In genomic region chr3:48011771-48012170, GRCh38 we compare ENCODE assay signal across 35 cellular contexts. TPM values are rescaled to one million over a fixed set of nuclear protein-coding genes. Genes with fewer than 3 reads are reported as not detected.
DNase-seq lines count a peak whose midpoint lies in the region; ATAC-seq, FAIRE-seq and TF ChIP-seq lines count a peak whose summit lies in the region.
"Had no signal": no experiment of that assay in that cellular context is flagged by ENCODE, and none has a peak within 500 bp of the region (broad histone marks: within the 10 kb centered on the region; RNA-seq: fewer than 3 reads in every experiment).

No MANE protein-coding gene starts in this region.

- H3K4me2 ChIP-seq in IMR-90 (ENCODE audit: low read depth, low read length) = no peak overlapping the region
- H3K4me2 ChIP-seq: hepatocyte had no signal

- no peak overlapping the region for H2AFZ ChIP-seq in IMR-90 (replicated peaks; ENCODE audit: low read length, poor library complexity)
- H2AFZ ChIP-seq: hepatocyte had no signal

- H2BK120ac ChIP-seq in IMR-90 (ENCODE audit: low read depth, low read length) = no peak overlapping the region

- no peak for TF ChIP-seq RAD21 in IMR-90 (IDR thresholded peaks at IDR 0.05; ENCODE audit: low read length)

- no peak overlapping the region for H4K5ac ChIP-seq in IMR-90 (ENCODE audit: low read depth, low read length)

- TF ChIP-seq CTCF in IMR-90 (conservative IDR thresholded peaks at IDR 0.05; ENCODE audit: low read depth, low read length) = no peak
- no peak for TF ChIP-seq CTCF in coronary artery (IDR thresholded peaks at IDR 0.05)
- TF ChIP-seq CTCF in sigmoid colon (IDR thresholded peaks at IDR 0.05) = no peak
- no peak for TF ChIP-seq CTCF in thyroid gland (IDR thresholded peaks at IDR 0.05)

- peak overlapping the region; percentile 5 for H2BK5ac ChIP-seq in IMR-90 (ENCODE audit: low read depth, low read length, poor library complexity, severe bottlenecking)

- peaks cover 34 to 87% of the 10 kb centered on the region in 2 experiments for H3K79me1 ChIP-seq in IMR-90 (ENCODE audit: low read depth in 1 of 2, low read length in 2 of 2)

- no TSS peak for BruUV-seq in IMR-90 (replicated peaks; lab: Mats Ljungman, UMichigan)

- no peak overlapping the region for H3K27ac ChIP-seq in IMR-90 (ENCODE audit: insufficient read depth, low read length)
- H3K27ac ChIP-seq in coronary artery = peak overlapping the region; percentile 34 to 63
- peak overlapping the region; percentile 16 to 89 (median 84) for H3K27ac ChIP-seq in sigmoid colon
- H3K27ac ChIP-seq in thyroid gland = no peak overlapping the region
- H3K27ac ChIP-seq: foreskin keratinocyte, hepatocyte, HL-60, spleen had no signal

- dilution Hi-C loops in IMR-90 (cut with HindIII; ENCODE audit: low sequenced_read_pairs, unreplicated experiment) = no loop called here

- no peak overlapping the region for H3K14ac ChIP-seq in IMR-90 (replicated peaks; ENCODE audit: low read depth, low read length)

- no peak overlapping the region for H3K4ac ChIP-seq in IMR-90 (ENCODE audit: low read depth, low read length)

- H3K9ac ChIP-seq in IMR-90 (ENCODE audit: low read depth, low read length) = no peak overlapping the region

- peaks cover 98% of the 10 kb centered on the region for H4K20me1 ChIP-seq in IMR-90 (ENCODE audit: insufficient read depth, low read length)

- H3K18ac ChIP-seq in IMR-90 (ENCODE audit: low read depth, low read length) = no peak overlapping the region

- in situ Hi-C loops in IMR-90 (cut with MboI; ENCODE audit: low sequenced_read_pairs) = no loop called here

- H2AK9ac ChIP-seq in IMR-90 (replicated peaks; ENCODE audit: low read depth, low read length, poor library complexity) = no peak overlapping the region

- 0 out of 3 replicates have a peak overlapping the region, but pooled peaks have one; percentile 5 for H2BK15ac ChIP-seq in IMR-90 (ENCODE audit: low read depth, low read length)

- no peak overlapping the region for H2AK5ac ChIP-seq in IMR-90 (ENCODE audit: low read depth, low read length)

- intact Hi-C loops in IMR-90 (cut with micrococcal nuclease) = no loop called here
- intact Hi-C loops in sigmoid colon (cut with DNase I) = loop anchor here (2.0 kb wide), 1 partner anchor 77 kb away; no protein-coding TSS in a partner anchor
- intact Hi-C loops in thyroid gland (cut with DNase I) = no loop called here

- CTCF ChIA-PET in IMR-90 (lab: Yijun Ruan, JAX) = interaction anchor here (0.6 kb wide), 1 partner anchor 129 kb away, joined by 3 read pairs; no protein-coding TSS in a partner anchor

- TF ChIP-seq POLR2A in IMR-90 (IDR thresholded peaks at IDR 0.05; ENCODE audit: low read depth, low read length) (no peak), sigmoid colon (IDR thresholded peaks at IDR 0.05) (no peak), GM12892 (IDR thresholded peaks at IDR 0.05; ENCODE audit: low read depth, low read length) (no peak), thyroid gland (IDR thresholded peaks at IDR 0.05) (no peak)

- H3K9me3 ChIP-seq in IMR-90 (ENCODE audit: control insufficient read depth, insufficient read depth, low read length) = no peaks in the 10 kb centered on the region
- no peaks in the 10 kb centered on the region for H3K9me3 ChIP-seq in sigmoid colon
- no peaks in the 10 kb centered on the region for H3K9me3 ChIP-seq in thyroid gland
- H3K9me3 ChIP-seq: MG63, Peyer's patch, spleen, tibial nerve had no signal

- H3K9me1 ChIP-seq in IMR-90 (ENCODE audit: insufficient read depth, low read length) = peaks cover 26% of the 10 kb centered on the region

- no peak overlapping the region for H3K23ac ChIP-seq in IMR-90 (ENCODE audit: low read depth, low read length)

- no peak overlapping the region for H3K4me3 ChIP-seq in IMR-90 (ENCODE audit: insufficient read depth, low read depth, low read length)
- no peak overlapping the region for H3K4me3 ChIP-seq in coronary artery
- no peak overlapping the region for H3K4me3 ChIP-seq in sigmoid colon
- no peak overlapping the region for H3K4me3 ChIP-seq in thyroid gland (replicated peaks in 1 of 3)
- H3K4me3 ChIP-seq: hepatocyte, lung, MG63, Peyer's patch, spleen, tibial nerve had no signal

- WGBS in IMR-90 (ENCODE audit: extremely low coverage in 2 of 2, insufficient read length in 1 of 2), 2 experiments = 100% methylated on average over 5 of the region's 8 CpGs; no CpG with 5 or more reads in 1 of the 2 experiments
- 84 to 90% methylated on average over 8 of the region's 8 CpGs for WGBS in sigmoid colon, 2 donors
- WGBS in thyroid gland, 2 donors = 88% methylated on average over 8 of the region's 8 CpGs

- TF ChIP-seq EP300 in sigmoid colon (IDR thresholded peaks at IDR 0.05) = no peak

- POLR2A ChIA-PET in IMR-90 (lab: Charles Lee; ENCODE audit: unreplicated experiment) = no interaction called here

- peak; percentile 40 for DNase-seq in D341Med (ENCODE audit: low spot score)
- no peak for DNase-seq in IMR-90
- no peak for DNase-seq in coronary artery (ENCODE audit: low spot score)
- DNase-seq in sigmoid colon = no peak
- DNase-seq in medulla oblongata (ENCODE audit: extremely low spot score) = no peak
- no peak for DNase-seq in GM12892 (ENCODE audit: insufficient read length)
- no peak for DNase-seq in thyroid gland
- no peak for DNase-seq in dermis blood vessel endothelial cell
- DNase-seq: activated CD4-positive, alpha-beta T cell treated with anti-CD3 and anti-CD28 coated beads for 48 hours; activated CD8-positive, alpha-beta memory T cell treated with anti-CD3 and anti-CD28 coated beads for 24 hours; activated T-cell treated with anti-CD3 and anti-CD28 coated beads for 4 hours; amygdala; CD4-positive, alpha-beta memory T cell; DMS 273 treated with DMSO at 0.1 percent for 48 hours; foreskin keratinocyte; KG1; kidney glomerular epithelial cell; MG63; NCI-H1105 treated with DMSO at 0.1 percent for 48 hours; NCI-H2029; NCI-H526; Peyer's patch; retina; SIG-M5; spleen; stimulated activated CD4-positive, alpha-beta T cell treated with anti-CD3 and anti-CD28 coated beads, Interleukin-2, amount 100 ng/mL, for 24 hours; stimulated activated naive CD8-positive, alpha-beta T cell treated with anti-CD3 and anti-CD28 coated beads, Interleukin-15, Interleukin-2, amounts not matched to agents 100 U/mL and 50 U/mL, for 24 hours had no signal

- no peak overlapping the region for H3K56ac ChIP-seq in IMR-90 (ENCODE audit: extremely low read depth, insufficient read depth, low read length)

- peaks cover 15% of the 10 kb centered on the region for H3K36me3 ChIP-seq in IMR-90 (ENCODE audit: control insufficient read depth, insufficient read depth, low read length)
- no peaks in the 10 kb centered on the region for H3K36me3 ChIP-seq in sigmoid colon
- H3K36me3 ChIP-seq in thyroid gland = no peaks in the 10 kb centered on the region
- H3K36me3 ChIP-seq: Peyer's patch had no signal

- no peak overlapping the region for H4K8ac ChIP-seq in IMR-90 (ENCODE audit: low read depth in 2 of 2, low read length in 2 of 2)

- no peak overlapping the region for H4K91ac ChIP-seq in IMR-90 (ENCODE audit: insufficient read depth, low read depth, low read length)

- no peak for FAIRE-seq in GM12892 (lab: Jason Lieb, UNC)
- FAIRE-seq: H54 had no signal

- ATAC-seq in IMR-90 (ENCODE audit: low read depth) = no peak
- ATAC-seq: activated naive CD4-positive, alpha-beta T cell treated with anti-CD3 and anti-CD28 coated beads, Interleukin-2, amount 50 U/mL, for 72 hours; esophagus mucosa; foreskin keratinocyte; natural killer cell treated with Interleukin-12 subunit alpha and Interleukin-12 subunit beta and Interleukin-15 and Interleukin-18, amount 100 ng/mL, for 72 hours; stimulated activated naive CD8-positive, alpha-beta T cell treated with anti-CD3 and anti-CD28 coated beads, Interleukin-15, Interleukin-2, amounts not matched to agents 100 U/mL and 50 U/mL, for 24 hours had no signal

- H3K27me3 ChIP-seq in IMR-90 (ENCODE audit: control insufficient read depth, insufficient read depth, low read length) (no peaks in the 10 kb centered on the region), sigmoid colon (no peaks in the 10 kb centered on the region), thyroid gland (no peaks in the 10 kb centered on the region)
- H3K27me3 ChIP-seq: foreskin keratinocyte, hepatocyte, MG63, Peyer's patch, spleen, tibial nerve had no signal

- H3K4me1 ChIP-seq in IMR-90 (ENCODE audit: control insufficient read depth, insufficient read depth, low read length) = peaks cover 19% of the 10 kb centered on the region
- peaks cover 0 to 72% (median 65%) of the 10 kb centered on the region in 4 donors for H3K4me1 ChIP-seq in sigmoid colon
- H3K4me1 ChIP-seq in thyroid gland = peaks cover 10 to 17% of the 10 kb centered on the region in 2 donors

- no peak overlapping the region for H2BK20ac ChIP-seq in IMR-90 (ENCODE audit: low read depth, low read length)

TF ChIP-seq in IMR-90, 13 proteins besides CTCF, POLR2A, EP300 and RAD21 (continues in another document):
- TF ChIP-seq MXI1 (IDR thresholded peaks at IDR 0.05; ENCODE audit: borderline replicate concordance, low read depth, low read length) (no peak), ELK1 (IDR thresholded peaks at IDR 0.05; ENCODE audit: borderline replicate concordance, low read depth, low read length) (no peak), MAZ (IDR thresholded peaks at IDR 0.05; ENCODE audit: borderline replicate concordance, low read depth, low read length) (no peak), CHD1 (IDR thresholded peaks at IDR 0.05; ENCODE audit: low read depth, low read length) (no peak), RCOR1 (IDR thresholded peaks at IDR 0.05; ENCODE audit: insufficient replicate concordance, low read length) (no peak), MAFK (IDR thresholded peaks at IDR 0.05; ENCODE audit: low read depth, low read length) (no peak), NFE2L2 (IDR thresholded peaks at IDR 0.05; ENCODE audit: low read depth, low read length) (no peak), RFX5 (IDR thresholded peaks at IDR 0.05; ENCODE audit: low read depth, low read length) (no peak), FOS (IDR thresholded peaks at IDR 0.05; ENCODE audit: low read depth, low read length) (no peak)

RNA-seq across cellular contexts. Expression of gene MAP4, which starts 4.4 kb away (rescaled TPM):
- total RNA-seq in IMR-90 (2012; rRNA removed) (80.5 and 87.8 TPM in 2 replicates), sigmoid colon (100 to 1,000 TPM; 138 to 266 (median 201) TPM), thyroid gland (100 to 1,000 TPM in 1 of 4 donors, 10 to 100 TPM in 3; 75.5 to 103 (median 88.0) TPM), dermis blood vessel endothelial cell (63.8 and 121 TPM in 2 replicates)
- polyA plus RNA-seq in IMR-90 (2012; rRNA removed) (216 and 229 TPM in 2 replicates), sigmoid colon (10 to 100 TPM; 41.2 to 90.0 (median 55.3) TPM)
- 110 and 154 TPM in 2 replicates for polyA plus RNA-seq in IMR-90 (2012; cell fraction: cytosol; rRNA removed)
- polyA plus RNA-seq in IMR-90 (2012; cell fraction: nucleus; rRNA removed; ENCODE audit: low replicate concordance) = 236 and 307 TPM in 2 replicates
- polyA plus RNA-seq in GM12892 (2012; ENCODE audit: missing spikeins) = 71.4 TPM

Comparison
In these comparisons a context has a peak if more than half of its experiments do, and no peak if none do; other contexts are left out.
1. H3K27ac ChIP-seq: peak in coronary artery (2 of 2) and sigmoid colon (4 of 4); none in IMR-90 (single experiment) and thyroid gland (0 of 3).